In genomic region chr4:19809989-19810388, GRCh38 we compare ENCODE assay signal across 29 cellular contexts.
"Had no signal": no experiment of that assay in that cellular context is flagged by ENCODE, and none has a peak within 500 bp of the region (broad histone marks: within the 10 kb centered on the region; RNA-seq: fewer than 3 reads in every experiment).

No MANE protein-coding gene starts in this region.

- H3K9ac ChIP-seq: parathyroid adenoma had no signal

- DNase-seq: activated CD4-positive, alpha-beta T cell treated with anti-CD3 and anti-CD28 coated beads for 48 hours; activated CD4-positive, alpha-beta T cell treated with anti-CD3 and anti-CD28 coated beads, Interleukin-2, amount 50 U/mL, for 48 hours; activated CD8-positive, alpha-beta memory T cell treated with anti-CD3 and anti-CD28 coated beads for 24 hours; activated effector memory CD4-positive, alpha-beta T cell treated with Interleukin-2 at 50 U/mL for 16 hours; activated naive CD4-positive, alpha-beta T cell treated with anti-CD3 and anti-CD28 coated beads for 36 hours; activated naive CD8-positive, alpha-beta T cell treated with anti-CD3 and anti-CD28 coated beads for 36 hours; adrenal gland; central memory CD4-positive, alpha-beta T cell; foreskin keratinocyte; heart left ventricle; left ventricle myocardium inferior; mammary epithelial cell; naive thymus-derived CD8-positive, alpha-beta T cell; nucleus accumbens; right cardiac atrium; stimulated activated CD4-positive, alpha-beta T cell treated with anti-CD3 and anti-CD28 coated beads, Interleukin-15, amount 100 ng/mL, for 24 hours; stimulated activated CD4-positive, alpha-beta T cell treated with anti-CD3 and anti-CD28 coated beads, Interleukin-2, amount 100 ng/mL, for 24 hours; stimulated activated naive B cell treated with anti-CD40 and anti-IgM and Interleukin-4, amounts not matched to agents 10 μg/mL and 1 μg/mL and 100 μg/mL, for 72 hours; stomach; T-helper 17 cell; T1000; tibial artery; upper lobe of right lung; WERI-Rb-1 had no signal

- H2AFZ ChIP-seq: parathyroid adenoma had no signal

- H3K4me1 ChIP-seq: adrenal gland, breast epithelium, foreskin keratinocyte, heart left ventricle, left ventricle myocardium inferior, parathyroid adenoma, stomach, suprapubic skin, tibial artery had no signal

- H3K27me3 ChIP-seq: adrenal gland, breast epithelium, foreskin keratinocyte, heart left ventricle, stomach, suprapubic skin, tibial artery, upper lobe of right lung had no signal

- H3K9me3 ChIP-seq: adrenal gland, breast epithelium, heart left ventricle, left ventricle myocardium inferior, stomach, suprapubic skin, tibial artery, upper lobe of right lung had no signal

- H3K79me2 ChIP-seq: parathyroid adenoma had no signal

- H3K27ac ChIP-seq: adrenal gland, breast epithelium, foreskin keratinocyte, heart left ventricle, left ventricle myocardium inferior, parathyroid adenoma, stomach, suprapubic skin, tibial artery, upper lobe of right lung, WERI-Rb-1 had no signal

- H3K4me3 ChIP-seq: adrenal gland, breast epithelium, heart left ventricle, left ventricle myocardium inferior, stomach, suprapubic skin, tibial artery, upper lobe of right lung had no signal

- H3K36me3 ChIP-seq: adrenal gland, breast epithelium, heart left ventricle, left ventricle myocardium inferior, stomach, suprapubic skin, tibial artery, upper lobe of right lung, WERI-Rb-1 had no signal

- ATAC-seq: activated CD4-positive, CD25-positive, alpha-beta regulatory T cell treated with anti-CD3 and anti-CD28 coated beads, Interleukin-2, amount 50 U/mL, for 24 hours; esophagus mucosa; foreskin keratinocyte; heart left ventricle; naive thymus-derived CD8-positive, alpha-beta T cell; right cardiac atrium; stimulated activated naive B cell treated with anti-CD40 and anti-IgM and Interleukin-4, amounts not matched to agents 10 μg/mL and 1 μg/mL and 100 μg/mL, for 72 hours; T-helper 17 cell; upper lobe of right lung had no signal
